16 cellular contexts compared by ENCODE assay signal in the genomic region with DNA sequence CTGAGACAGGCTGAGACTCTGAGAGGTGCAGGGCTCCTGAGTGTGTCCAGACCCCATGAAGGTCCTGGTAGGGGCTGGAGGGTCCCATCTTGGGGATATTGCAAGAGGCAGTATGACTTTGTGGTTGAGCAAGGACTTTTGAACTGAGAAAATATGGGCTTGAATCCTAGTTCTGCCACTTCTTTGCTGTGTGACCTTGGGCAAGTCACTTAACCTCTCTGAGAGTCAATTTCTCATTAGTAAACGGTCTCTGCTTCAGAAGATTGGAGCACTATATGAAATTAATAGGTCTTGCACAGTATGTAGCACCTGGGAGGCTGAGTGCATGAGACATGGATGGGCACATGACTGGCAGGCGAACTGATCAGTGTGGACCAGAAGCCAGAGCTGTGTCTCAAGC. TPM values are rescaled to one million over a fixed set of nuclear protein-coding genes. Genes with fewer than 3 reads are reported as not detected.
"Had no signal": no experiment of that assay in that cellular context is flagged by ENCODE, and none has a peak within 500 bp of the region (broad histone marks: within the 10 kb centered on the region; RNA-seq: fewer than 3 reads in every experiment).

No MANE protein-coding gene starts in this region.

- H3K27me3 ChIP-seq: body of pancreas, uterus had no signal

- DNase-seq: activated CD4-positive, alpha-beta T cell treated with anti-CD3 and anti-CD28 coated beads for 48 hours; activated T-cell treated with anti-CD3 and anti-CD28 coated beads for 4 hours; dermis blood vessel endothelial cell; endodermal cell; erythroblast; left colon; mammary epithelial cell; stimulated activated CD4-positive, alpha-beta T cell treated with anti-CD3 and anti-CD28 coated beads, Interleukin-12 subunit alpha, Interleukin-12 subunit beta, amount 100 ng/mL, for 4 hours; stimulated activated naive CD8-positive, alpha-beta T cell treated with anti-CD3 and anti-CD28 coated beads, Interleukin-15, amount 100 ng/mL, for 72 hours; T1000; uterus had no signal

- H3K4me1 ChIP-seq: body of pancreas, uterus had no signal

- H3K9me3 ChIP-seq: body of pancreas, uterus had no signal

- H3K36me3 ChIP-seq: uterus had no signal

- ATAC-seq: body of pancreas; stimulated activated naive CD8-positive, alpha-beta T cell treated with anti-CD3 and anti-CD28 coated beads, Interleukin-15, amount 100 ng/mL, for 72 hours had no signal

- H3K4me3 ChIP-seq: body of pancreas, uterus had no signal

- H3K27ac ChIP-seq: body of pancreas, uterus had no signal

RNA-seq across cellular contexts. Expression of a gene that starts 54.5 kb away (rescaled TPM):
- total RNA-seq: activated CD8-positive, alpha-beta memory T cell treated with anti-CD3 and anti-CD28 coated beads for 36 hours; activated T-helper 2 cell treated with anti-CD3 and anti-CD28 coated beads, Interferon-gamma antibody, Interleukin-2, Interleukin-4, amounts not matched to agents 10 μg/mL and 5 μg/mL and 100 μg/mL, durations not matched to agents 14 hours and 24 hours and 36 hours; dermis blood vessel endothelial cell; endodermal cell; glomerular endothelial cell; left colon; mammary epithelial cell; omental fat pad had no signal
- polyA plus RNA-seq: mammary epithelial cell had no signal

RNA-seq across cellular contexts. Expression of a gene that starts 54.5 kb away (rescaled TPM):
- total RNA-seq: activated CD8-positive, alpha-beta memory T cell treated with anti-CD3 and anti-CD28 coated beads for 36 hours; activated T-helper 2 cell treated with anti-CD3 and anti-CD28 coated beads, Interferon-gamma antibody, Interleukin-2, Interleukin-4, amounts not matched to agents 10 μg/mL and 5 μg/mL and 100 μg/mL, durations not matched to agents 14 hours and 24 hours and 36 hours had no signal
